In genomic region chr1:30191154-30191702, GRCh38 we compare ENCODE assay signal across 9 cellular contexts.
DNase-seq lines count a peak whose midpoint lies in the region; ATAC-seq and TF ChIP-seq lines count a peak whose summit lies in the region.
"Had no signal": no experiment of that assay in that cellular context is flagged by ENCODE, and none has a peak within 500 bp of the region (broad histone marks: within the 10 kb centered on the region; RNA-seq: fewer than 3 reads in every experiment).

No MANE protein-coding gene starts in this region.

- DNase-seq in ELF-1 (ENCODE audit: low read depth, low spot score), result peak; percentile 56
- peak; percentile 60 for DNase-seq in NT2/D1 (ENCODE audit: low read depth, low spot score)
- peak; percentile 33 to 75 for DNase-seq in cardiac fibroblast (ENCODE audit: low read depth in 2 of 2)
- DNase-seq in osteocyte (ENCODE audit: extremely low spot score, unreplicated experiment), result peak; percentile 65
- no peak for DNase-seq in NCI-H1048 (lab: John Stamatoyannopoulos, UW)
- DNase-seq in dorsolateral prefrontal cortex, result no peak

- TF ChIP-seq CTCF in cardiac fibroblast (IDR thresholded peaks at IDR 0.05; ENCODE audit: low read depth, low read length) (no peak), osteocyte (IDR thresholded peaks at IDR 0.05) (no peak), dorsolateral prefrontal cortex (IDR thresholded peaks at IDR 0.05 in 54 of 56, conservative IDR thresholded peaks at IDR 0.05 in 2 of 56; ENCODE audit: low read depth in 1 of 56, partially characterized antibody in 56 of 56) (no peak)

- H3K36me3 ChIP-seq in NT2/D1 (ENCODE audit: insufficient read depth, insufficient read length, low read length), result no peaks in the 10 kb centered on the region

- no peaks in the 10 kb centered on the region for H3K9me3 ChIP-seq in NT2/D1 (ENCODE audit: insufficient read depth, low read length)

- peaks cover 18% of the 10 kb centered on the region for H3K4me1 ChIP-seq in NT2/D1 (ENCODE audit: insufficient read depth, insufficient read length)

- no peaks in the 10 kb centered on the region for H3K36me3 Mint-ChIP-seq in osteocyte (ENCODE audit: unreplicated experiment)
- H3K36me3 Mint-ChIP-seq: brain had no signal

- H3K27ac ChIP-seq in dorsolateral prefrontal cortex, result no peak overlapping the region

- no peaks in the 10 kb centered on the region for H3K27me3 ChIP-seq in NT2/D1 (ENCODE audit: insufficient read depth, insufficient read length)
- H3K27me3 ChIP-seq in dorsolateral prefrontal cortex, result peaks cover 0 to 43% (median 3%) of the 10 kb centered on the region in 45 donors

- H3K4me3 ChIP-seq in NT2/D1 (ENCODE audit: insufficient read length, low read depth) (no peak overlapping the region), cardiac fibroblast (replicated peaks in 1 of 2; ENCODE audit: low read depth in 2 of 2, low read length in 2 of 2) (no peak overlapping the region), dorsolateral prefrontal cortex (no peak overlapping the region)

- H3K27me3 Mint-ChIP-seq in osteocyte (ENCODE audit: unreplicated experiment), result peaks cover 2% of the 10 kb centered on the region

- peaks cover 5% of the 10 kb centered on the region for H3K4me1 Mint-ChIP-seq in osteocyte (ENCODE audit: unreplicated experiment)

- no peak overlapping the region for H3K9ac ChIP-seq in NT2/D1 (ENCODE audit: insufficient read length, low read depth)

- no peak overlapping the region for H3K4me3 Mint-ChIP-seq in osteocyte (ENCODE audit: unreplicated experiment)
- H3K4me3 Mint-ChIP-seq: brain had no signal

- ATAC-seq in GM19328 (IDR thresholded peaks at IDR 0.05; ENCODE audit: unreplicated experiment), result no peak
- no peak for ATAC-seq in HG03442 (IDR thresholded peaks at IDR 0.05; ENCODE audit: unreplicated experiment)

- intact Hi-C loops in dorsolateral prefrontal cortex (cut with DNase I), result no loop called here

- no peak overlapping the region for H3K27ac Mint-ChIP-seq in osteocyte (ENCODE audit: unreplicated experiment)

- no peaks in the 10 kb centered on the region for H3K9me3 Mint-ChIP-seq in osteocyte (ENCODE audit: unreplicated experiment)

Comparison
In these comparisons a context has a peak if more than half of its experiments do, and no peak if none do; other contexts are left out.
1. DNase-seq: peak in ELF-1 (single experiment), NT2/D1 (single experiment), cardiac fibroblast (2 of 2) and osteocyte (single experiment); none in NCI-H1048 (single experiment) and dorsolateral prefrontal cortex (0 of 10).